In the genomic region with DNA sequence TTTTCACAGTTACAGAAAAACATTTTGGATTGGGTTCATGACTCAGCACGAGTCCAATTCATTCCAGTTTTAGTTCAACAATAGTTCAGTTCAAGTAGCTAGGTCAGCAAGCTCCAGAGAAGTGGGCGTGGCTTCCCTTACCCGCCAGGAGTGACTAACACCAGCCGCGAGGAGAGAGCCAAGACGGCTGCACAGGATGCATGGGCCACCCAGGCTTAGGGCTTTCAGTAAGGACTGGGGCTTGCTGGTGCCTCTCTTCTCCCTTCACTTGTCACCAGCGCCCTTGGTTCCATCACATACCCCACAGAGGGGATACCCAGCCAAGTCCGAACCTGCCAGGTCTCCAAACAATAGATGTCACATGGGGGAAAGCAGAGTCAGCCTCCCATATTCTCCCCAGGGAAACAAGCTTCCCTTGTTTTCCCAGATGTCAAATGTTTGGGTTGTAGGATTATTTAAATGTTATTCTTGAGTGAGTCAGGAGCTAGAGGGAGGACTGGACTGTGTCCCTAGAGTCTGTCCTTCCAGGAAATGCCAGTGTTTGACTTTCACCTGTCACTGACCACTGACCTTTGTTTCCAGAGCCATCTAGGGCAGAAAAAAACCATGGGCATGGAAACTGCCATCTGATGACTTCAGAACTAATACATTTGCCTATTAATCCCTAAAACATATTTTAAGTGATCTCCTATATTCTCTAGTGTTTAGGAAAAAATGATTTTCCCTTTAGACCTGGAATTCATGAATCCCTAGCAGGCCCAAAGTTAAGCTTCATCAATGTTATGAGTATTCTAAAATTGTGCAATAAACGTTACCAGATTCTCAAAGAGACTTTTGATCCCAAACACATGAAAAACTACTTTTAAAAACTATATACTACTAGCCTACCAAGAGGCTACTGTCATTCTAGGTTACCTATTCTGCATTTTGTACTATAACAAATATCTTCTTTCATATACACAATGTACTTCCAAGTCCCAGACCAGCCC, we compare ENCODE assay signal across 8 cellular contexts. TPM values are rescaled to one million over a fixed set of nuclear protein-coding genes. Genes with fewer than 3 reads are reported as not detected.
A peak's percentile ranks its signal among the peaks of the same experiment; 100 is the strongest.
DNase-seq lines count a peak whose midpoint lies in the region; ATAC-seq and TF ChIP-seq lines count a peak whose summit lies in the region.

No MANE protein-coding gene starts in this region.

- H3K4me1 ChIP-seq in right cardiac atrium (ENCODE audit: control insufficient read depth, insufficient read depth, low read length): peaks cover 11% of the 10 kb centered on the region

- H3K4me3 ChIP-seq in BJ (ENCODE audit: low read depth, low read length) (no peak overlapping the region), NB4 (ENCODE audit: low read depth, low read length) (no peak overlapping the region), right cardiac atrium (ENCODE audit: low read length) (no peak overlapping the region), skeletal muscle cell (ENCODE audit: low read depth, low read length) (no peak overlapping the region), H7 (ENCODE audit: insufficient read depth, low read depth, low read length) (no peak overlapping the region)

- peak; percentile 94 for DNase-seq in BJ (ENCODE audit: low read depth)
- peak; percentile 25 for DNase-seq in NB4 (ENCODE audit: low read depth)
- peak in 46 of 56 donors; percentile 5 to 86 (median 40) for DNase-seq in amygdala (lab: John Stamatoyannopoulos, UW)
- DNase-seq in right cardiac atrium: peak; percentile 95 to 98 (median 97)
- peak; percentile 96 for DNase-seq in skeletal muscle cell (ENCODE audit: low read depth)
- no peak for DNase-seq in H7
- DNase-seq in OCI-M2 (lab: John Stamatoyannopoulos, UW; ENCODE audit: unreplicated experiment): no peak

- H3K36me3 ChIP-seq in BJ (ENCODE audit: control insufficient read depth, insufficient read depth, low read length): peaks cover 9% of the 10 kb centered on the region
- peaks cover 2% of the 10 kb centered on the region for H3K36me3 ChIP-seq in H7 (replicated peaks; ENCODE audit: control insufficient read depth, insufficient read depth, low read length)

- no peak for TF ChIP-seq POLR2A in NB4 (IDR thresholded peaks at IDR 0.05; ENCODE audit: extremely low read depth, insufficient read length)

- CTCF ChIA-PET in BJ (lab: Yijun Ruan, JAX): interaction anchor here (0.7 to 1.7 kb wide), 5 partner anchors 13 to 207 kb away, joined by 3 to 4 read pairs (median 3); no protein-coding TSS in a partner anchor

- no peaks in the 10 kb centered on the region for H3K27me3 ChIP-seq in BJ (ENCODE audit: control insufficient read depth, insufficient read depth, low read length)
- H3K27me3 ChIP-seq in right cardiac atrium (ENCODE audit: control insufficient read depth, insufficient read depth): no peaks in the 10 kb centered on the region
- H3K27me3 ChIP-seq in H7 (ENCODE audit: control insufficient read depth, insufficient read depth, low read length): no peaks in the 10 kb centered on the region

- TF ChIP-seq CTCF in BJ (IDR thresholded peaks at IDR 0.05; ENCODE audit: insufficient read depth, low read depth, low read length) (no peak), NB4 (IDR thresholded peaks at IDR 0.05; ENCODE audit: low read depth, low read length) (no peak)

- H3K9me3 ChIP-seq in right cardiac atrium (ENCODE audit: control insufficient read depth, low read length): no peaks in the 10 kb centered on the region

- ATAC-seq in right cardiac atrium (peak; percentile 96), GM21528 (IDR thresholded peaks at IDR 0.05; ENCODE audit: low FRiP score, unreplicated experiment) (no peak)

- POLR2A ChIA-PET in BJ (lab: Charles Lee): interaction anchor here (0.7 kb wide), 1 partner anchor 43 kb away, joined by 4 read pairs; no protein-coding TSS in a partner anchor

- H3K27ac ChIP-seq in right cardiac atrium (ENCODE audit: low read length): peak overlapping the region; percentile 87

- intact Hi-C loops in right cardiac atrium (cut with DNase I): loop anchor here in 2 of 4 donors (2.0 to 10.0 kb wide), 2 partner anchors 51 to 63 kb away; partner anchors contain the start of gene ADAM19 (in 1 of the 2)

- WGBS in right cardiac atrium: 21% methylated on average over 9 of the region's 9 CpGs

RNA-seq across cellular contexts. Expression of gene NIPAL4, which starts 51.9 kb away (rescaled TPM):
- polyA plus RNA-seq in BJ (2011; rRNA removed) (2.2 and 4.4 TPM in 2 replicates), right cardiac atrium (0.16 TPM)
- polyA minus RNA-seq in BJ (2011; rRNA and poly(A)+ RNA removed): 2.5 and 3.2 TPM in 2 replicates
- 1 to 10 TPM in 1 of 4 donors, under 1 TPM in 3; 0.23 to 1.0 (median 0.49) TPM for total RNA-seq in right cardiac atrium
- total RNA-seq in H7 (2014; rRNA removed; shearing (Covaris generic)): not detected in 2 replicates

Comparison
In these comparisons a context has a peak if more than half of its experiments do, and no peak if none do; other contexts are left out.
1. DNase-seq: peak in BJ (single experiment), NB4 (single experiment), amygdala (46 of 56), right cardiac atrium (3 of 3) and skeletal muscle cell (single experiment); none in H7 (single experiment) and OCI-M2 (single experiment).